7 cellular contexts compared by ENCODE assay signal in genomic region chr19:49241769-49242168, GRCh38.
"Had no signal": no experiment of that assay in that cellular context is flagged by ENCODE, and none has a peak within 500 bp of the region (broad histone marks: within the 10 kb centered on the region; RNA-seq: fewer than 3 reads in every experiment).

No MANE protein-coding gene starts in this region.

- FAIRE-seq: H1, H54, HepG2 had no signal

- ATAC-seq: HepG2 had no signal

- H3K4me3 ChIP-seq: GM23338 had no signal

- H3K27ac ChIP-seq: HL-60 had no signal

- DNase-seq: HCEC 1CT, HFFc6 had no signal
